ENCODE assay signal across 1 cellular context in genomic region chr11:27626269-27626937, GRCh38.
A peak's percentile ranks its signal among the peaks of the same experiment; 100 is the strongest.
TF ChIP-seq lines count a peak whose summit lies in the region.

No MANE protein-coding gene starts in this region.

TF ChIP-seq in K562, 482 proteins besides CTCF, POLR2A, EP300 and RAD21:
- TF ChIP-seq TFE3 (CRISPR knock-in tag; IDR thresholded peaks at IDR 0.05) (peak; percentile 44), PCBP2 (IDR thresholded peaks at IDR 0.05; ENCODE audit: low read depth, low read length, poor library complexity, severe bottlenecking) (no peak)
TF ChIP-seq in K562: peak in this region for 1.
